Comparison of ENCODE assay signal across 1 cellular context in genomic region chr11:65434667-65435179, GRCh38.
TF ChIP-seq lines count a peak whose summit lies in the region.

No MANE protein-coding gene starts in this region.

TF ChIP-seq in GM23338, 12 proteins besides CTCF, POLR2A, EP300 and RAD21 (continued from another document):
- TF ChIP-seq REST (IDR thresholded peaks at IDR 0.05; ENCODE audit: unreplicated experiment) (no peak), EZH2 (IDR thresholded peaks at IDR 0.05; ENCODE audit: low read depth, unreplicated experiment) (no peak), CREB1 (CRISPR knock-in tag; IDR thresholded peaks at IDR 0.05; ENCODE audit: low read depth) (no peak), JUNB (IDR thresholded peaks at IDR 0.05; ENCODE audit: unreplicated experiment) (no peak), ETS1 (IDR thresholded peaks at IDR 0.05) (no peak), NANOG (IDR thresholded peaks at IDR 0.05; ENCODE audit: borderline replicate concordance) (no peak), ZNF114 (CRISPR knock-in tag; IDR thresholded peaks at IDR 0.05) (no peak)
